In the genomic region with DNA sequence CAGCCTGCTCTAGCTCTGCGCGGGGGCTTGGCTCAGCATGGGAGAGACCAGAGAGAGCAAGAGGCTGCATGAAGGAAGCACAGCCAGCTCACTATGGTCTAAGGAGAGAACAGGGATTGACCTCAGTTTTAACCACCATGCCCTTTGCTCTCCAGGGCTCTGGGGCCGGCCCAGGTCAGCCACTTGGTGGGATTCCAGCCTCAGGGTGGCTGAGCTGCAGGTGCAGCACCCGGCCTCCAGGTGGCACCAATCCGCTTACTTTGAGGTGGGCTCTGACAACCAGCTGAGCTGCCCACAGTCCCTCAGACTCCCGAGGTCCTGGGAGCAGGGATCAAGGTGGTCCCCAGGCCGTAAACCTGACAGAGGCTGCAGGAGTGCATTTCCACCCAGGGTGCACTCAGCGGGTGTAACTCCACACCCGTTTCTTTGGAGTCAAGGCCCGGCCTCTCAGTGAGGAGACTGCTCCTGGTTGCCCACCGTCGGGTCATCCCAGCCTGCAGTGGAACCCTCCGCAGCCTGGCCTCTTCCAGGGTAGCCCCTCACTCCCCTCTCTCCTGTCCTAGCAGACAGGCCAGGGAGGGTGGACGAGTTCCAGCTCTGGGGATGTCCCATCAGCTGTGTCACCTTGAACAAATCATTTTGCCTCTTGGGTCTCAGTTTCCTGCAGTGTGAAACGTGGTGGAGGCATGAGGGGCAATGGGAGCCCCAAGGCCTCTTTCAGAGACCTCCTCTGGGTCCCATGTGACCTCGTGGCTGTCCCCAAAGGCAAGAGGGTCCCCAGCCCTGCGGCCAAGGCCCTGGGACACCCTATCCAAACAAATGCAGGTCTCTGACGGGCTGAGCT, we compare ENCODE assay signal across 9 cellular contexts. TPM values are rescaled to one million over a fixed set of nuclear protein-coding genes. Genes with fewer than 3 reads are reported as not detected.
DNase-seq lines count a peak whose midpoint lies in the region; ATAC-seq and TF ChIP-seq lines count a peak whose summit lies in the region.
"Had no signal": no experiment of that assay in that cellular context is flagged by ENCODE, and none has a peak within 500 bp of the region (broad histone marks: within the 10 kb centered on the region; RNA-seq: fewer than 3 reads in every experiment).

No MANE protein-coding gene starts in this region.

- TF ChIP-seq CTCF in AG10803 (conservative IDR thresholded peaks at IDR 0.05; ENCODE audit: low read length): peak; percentile 83

- ATAC-seq in GM18511 (IDR thresholded peaks at IDR 0.05; ENCODE audit: unreplicated experiment) (peak; percentile 51), esophagus mucosa (peak; percentile 50)
- peak in 1 of 2 donors; percentile 72 for ATAC-seq in natural killer cell treated with Interleukin-12 subunit alpha and Interleukin-12 subunit beta and Interleukin-15 and Interleukin-18, amount 100 ng/mL, for 72 hours

- peaks cover 0 to 11% of the 10 kb centered on the region in 2 donors for H3K27me3 Mint-ChIP-seq in natural killer cell treated with Interleukin-12 subunit alpha and Interleukin-12 subunit beta and Interleukin-15 and Interleukin-18, amount 100 ng/mL, for 72 hours

- H3K4me3 ChIP-seq in AG10803 (ENCODE audit: low read length): no peak overlapping the region

- no peaks in the 10 kb centered on the region for H3K36me3 Mint-ChIP-seq in natural killer cell treated with Interleukin-12 subunit alpha and Interleukin-12 subunit beta and Interleukin-15 and Interleukin-18, amount 100 ng/mL, for 72 hours
- H3K36me3 Mint-ChIP-seq: IgD-negative memory B cell had no signal

- H3K27ac Mint-ChIP-seq in natural killer cell treated with Interleukin-12 subunit alpha and Interleukin-12 subunit beta and Interleukin-15 and Interleukin-18, amount 100 ng/mL, for 72 hours: no peak overlapping the region
- H3K27ac Mint-ChIP-seq: IgD-negative memory B cell had no signal

- peaks cover 14 to 38% of the 10 kb centered on the region in 2 donors for H3K4me1 Mint-ChIP-seq in natural killer cell treated with Interleukin-12 subunit alpha and Interleukin-12 subunit beta and Interleukin-15 and Interleukin-18, amount 100 ng/mL, for 72 hours (ENCODE audit: low read depth in 2 of 2)

- DNase-seq in AG10803 (ENCODE audit: low read depth) (peak; percentile 33), NCI-H748 (lab: John Stamatoyannopoulos, UW; ENCODE audit: unreplicated experiment) (peak; percentile 56), substantia nigra (lab: John Stamatoyannopoulos, UW) (peak in 30 of 49 donors; percentile 5 to 47 (median 26)), foreskin melanocyte (no peak)
- DNase-seq in activated CD8-positive, alpha-beta memory T cell treated with anti-CD3 and anti-CD28 coated beads, Interleukin-2, amount 50 U/mL, for 48 hours: peak; percentile 84
- no peak for DNase-seq in natural killer cell treated with Interleukin-12 subunit alpha and Interleukin-12 subunit beta and Interleukin-15 and Interleukin-18, amount 100 ng/mL, for 72 hours (ENCODE audit: low spot score)

- H3K4me3 Mint-ChIP-seq in natural killer cell treated with Interleukin-12 subunit alpha and Interleukin-12 subunit beta and Interleukin-15 and Interleukin-18, amount 100 ng/mL, for 72 hours: peak overlapping the region; percentile 70

- no peak overlapping the region for H3K27ac ChIP-seq in substantia nigra (ENCODE audit: low read depth, low read length, poor library complexity, severe bottlenecking)

- H3K9me3 Mint-ChIP-seq in natural killer cell treated with Interleukin-12 subunit alpha and Interleukin-12 subunit beta and Interleukin-15 and Interleukin-18, amount 100 ng/mL, for 72 hours: no peaks in the 10 kb centered on the region
- H3K9me3 Mint-ChIP-seq: IgD-negative memory B cell had no signal

RNA-seq across cellular contexts. Expression of gene LGR6, which starts 0.6 kb away (rescaled TPM):
- 2.7 TPM for total RNA-seq in esophagus mucosa
- 1 to 10 TPM; 5.8 to 5.9 TPM for total RNA-seq in natural killer cell treated with Interleukin-12 subunit alpha and Interleukin-12 subunit beta and Interleukin-15 and Interleukin-18, amount 100 ng/mL, for 72 hours

RNA-seq across cellular contexts. Expression of gene PTPN7, which starts 32.6 kb away (rescaled TPM):
- 1.2 TPM for total RNA-seq in esophagus mucosa
- total RNA-seq in natural killer cell treated with Interleukin-12 subunit alpha and Interleukin-12 subunit beta and Interleukin-15 and Interleukin-18, amount 100 ng/mL, for 72 hours: 100 to 1,000 TPM; 227 to 312 TPM

RNA-seq across cellular contexts. Expression of gene ARL8A, which starts 48.5 kb away (rescaled TPM):
- total RNA-seq in esophagus mucosa: 38.3 TPM
- 10 to 100 TPM; 68.0 to 80.0 TPM for total RNA-seq in natural killer cell treated with Interleukin-12 subunit alpha and Interleukin-12 subunit beta and Interleukin-15 and Interleukin-18, amount 100 ng/mL, for 72 hours

Comparison
In these comparisons a context has a peak if more than half of its experiments do, and no peak if none do; other contexts are left out.
1. DNase-seq: peak in AG10803 (single experiment), NCI-H748 (single experiment), activated CD8-positive, alpha-beta memory T cell treated with anti-CD3 and anti-CD28 coated beads, Interleukin-2, amount 50 U/mL, for 48 hours (single experiment) and substantia nigra (30 of 49); none in natural killer cell treated with Interleukin-12 subunit alpha and Interleukin-12 subunit beta and Interleukin-15 and Interleukin-18, amount 100 ng/mL, for 72 hours (single experiment) and foreskin melanocyte (single experiment).
2. RNA of gene PTPN7, which starts 32.6 kb away (total RNA-seq): 227 to 312 TPM in natural killer cell treated with Interleukin-12 subunit alpha and Interleukin-12 subunit beta and Interleukin-15 and Interleukin-18, amount 100 ng/mL, for 72 hours; 1.2 TPM in esophagus mucosa (single experiment); every median in the first group is over 100 times any median in the second.